In the genomic region with DNA sequence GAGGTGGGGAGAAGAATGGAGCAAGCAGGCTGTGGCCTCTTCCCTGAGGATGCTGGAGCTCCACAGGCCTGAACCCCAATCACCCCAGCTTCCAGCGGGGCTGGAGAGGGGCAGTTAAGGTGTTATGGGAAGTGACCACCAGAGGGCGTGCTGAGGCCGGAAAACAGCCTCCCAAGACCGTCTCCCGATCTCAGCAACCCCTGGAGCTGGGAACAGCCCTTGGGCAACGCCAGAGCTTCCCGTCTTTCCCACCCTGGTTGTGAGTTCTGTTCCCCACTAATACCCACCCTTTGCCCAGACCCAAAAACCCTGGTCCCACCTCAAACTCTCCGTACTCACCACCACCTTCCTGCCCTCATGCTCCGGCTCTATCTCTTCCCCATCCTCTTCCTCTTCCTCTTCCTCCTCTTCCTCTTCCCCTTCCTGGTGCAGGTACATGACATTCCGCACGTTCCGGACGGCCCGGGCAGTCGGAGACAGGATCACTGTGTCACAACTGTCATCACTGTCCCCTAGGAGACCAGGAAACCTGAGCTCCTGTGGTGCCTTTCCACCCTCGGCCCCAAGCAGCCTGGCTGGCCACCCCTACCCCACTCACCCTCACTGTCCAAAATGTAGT, we compare ENCODE assay signal across 8 cellular contexts.
DNase-seq lines count a peak whose midpoint lies in the region; ATAC-seq lines count a peak whose summit lies in the region.

No MANE protein-coding gene starts in this region.

- peak; percentile 31 for DNase-seq in DMS153 treated with DMSO at 0.1 percent for 48 hours (lab: John Stamatoyannopoulos, UW; ENCODE audit: unreplicated experiment)
- DNase-seq in DMS153 (lab: John Stamatoyannopoulos, UW): no peak
- DNase-seq in NCI-H2107 (lab: John Stamatoyannopoulos, UW): peak; percentile 65
- peak; percentile 21 to 51 (median 36) for DNase-seq in activated CD4-positive, CD25-positive, alpha-beta regulatory T cell (lab: John Stamatoyannopoulos, UW)
- DNase-seq in caudate nucleus (lab: John Stamatoyannopoulos, UW): peak in 51 of 61 donors; percentile 17 to 79 (median 50)
- DNase-seq in kidney tubule cell (ENCODE audit: low spot score): peak; percentile 74
- DNase-seq in stimulated activated CD4-positive, alpha-beta T cell treated with anti-CD3 and anti-CD28 coated beads, Interleukin-1b, Interleukin-23, amount 100 ng/mL, for 48 hours: peak; percentile 59

- ATAC-seq in HG03108 (IDR thresholded peaks at IDR 0.05; ENCODE audit: unreplicated experiment): no peak

- H3K27ac ChIP-seq in caudate nucleus (ENCODE audit: low read depth, low read length): peak overlapping the region; percentile 80
